ENCODE assay signal across 10 cellular contexts in the genomic region with DNA sequence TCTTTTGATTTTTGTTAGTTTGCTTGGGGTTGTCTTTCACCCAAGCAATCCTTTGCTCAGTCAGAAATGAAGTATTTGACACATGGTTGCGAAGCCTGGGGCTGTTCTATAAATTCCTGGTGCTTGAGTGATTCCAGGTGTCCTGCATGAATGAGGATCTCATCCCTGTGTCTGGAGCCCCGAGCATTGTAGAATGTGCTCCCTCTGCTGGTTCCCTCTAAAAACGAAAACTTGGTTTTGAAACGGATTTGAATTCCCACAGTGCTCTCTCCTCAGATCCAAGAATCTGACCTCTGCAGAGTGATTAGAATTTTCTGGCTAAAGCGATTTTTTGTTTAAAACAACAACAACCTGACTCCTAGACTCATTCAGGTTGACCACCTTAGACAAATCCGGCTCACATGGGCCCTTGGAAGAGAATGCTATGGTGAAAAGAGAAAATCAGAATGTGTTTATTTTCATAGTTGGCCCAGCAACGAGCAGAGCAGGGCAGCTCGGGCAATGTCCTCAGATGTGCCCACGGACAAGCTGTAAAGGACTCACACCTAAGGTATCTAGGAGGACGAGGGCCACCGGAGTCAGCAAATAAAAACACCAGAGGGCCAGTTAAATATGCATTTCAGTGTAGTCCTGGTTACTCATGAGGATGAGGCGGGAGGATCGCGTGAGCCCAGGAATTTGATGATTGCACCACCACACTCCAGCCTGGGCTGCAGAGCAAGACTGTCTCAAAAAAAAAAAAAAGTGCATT. TPM values are rescaled to one million over a fixed set of nuclear protein-coding genes. Genes with fewer than 3 reads are reported as not detected.
A peak's percentile ranks its signal among the peaks of the same experiment; 100 is the strongest.
DNase-seq lines count a peak whose midpoint lies in the region; ATAC-seq, FAIRE-seq and TF ChIP-seq lines count a peak whose summit lies in the region.
"Had no signal": no experiment of that assay in that cellular context is flagged by ENCODE, and none has a peak within 500 bp of the region (broad histone marks: within the 10 kb centered on the region; RNA-seq: fewer than 3 reads in every experiment).

No MANE protein-coding gene starts in this region.

- FAIRE-seq in RCC 7860 (lab: Jason Lieb, UNC) (peak; percentile 22), endometrium (lab: Jason Lieb, UNC) (peak; percentile 90)
- FAIRE-seq: colon had no signal

- peak overlapping the region in 1 of 2 experiments; percentile 61 for H3K4me3 ChIP-seq in mesenchymal stem cell (ENCODE audit: insufficient read depth in 1 of 2, low read depth in 1 of 2, low read length in 2 of 2)
- H3K4me3 ChIP-seq in uterus: no peak overlapping the region

- DNase-seq in NCI-H1417 (lab: John Stamatoyannopoulos, UW): peak; percentile 24 to 75 (median 64)
- DNase-seq in NCI-H1417 treated with DMSO at 0.1 percent for 48 hours (lab: John Stamatoyannopoulos, UW): no peak
- peak; percentile 94 for DNase-seq in HT-29 (ENCODE audit: low spot score)
- DNase-seq in RCC 7860 (ENCODE audit: low spot score): peak; percentile 46
- DNase-seq in mesenchymal stem cell: peak; percentile 92
- DNase-seq in uterus: peak; percentile 55 to 71

- H3K9me3 ChIP-seq in mesenchymal stem cell (ENCODE audit: control insufficient read depth, low read length) (no peaks in the 10 kb centered on the region), uterus (no peaks in the 10 kb centered on the region)

- no peak for TF ChIP-seq POLR2A in uterus (IDR thresholded peaks at IDR 0.05)

- no peak overlapping the region for H2BK15ac ChIP-seq in mesenchymal stem cell (ENCODE audit: low read depth, poor library complexity, severe bottlenecking)

- H3K14ac ChIP-seq in mesenchymal stem cell (ENCODE audit: low read length in 2 of 2): no peak overlapping the region

- peak overlapping the region in 1 of 2 experiments; percentile 89 for H3K18ac ChIP-seq in mesenchymal stem cell (ENCODE audit: low read depth in 1 of 2, low read length in 2 of 2)

- no peak overlapping the region for H2BK5ac ChIP-seq in mesenchymal stem cell (ENCODE audit: low read depth, low read length, poor library complexity, severe bottlenecking)

- peak overlapping the region; percentile 54 for H3K4me2 ChIP-seq in mesenchymal stem cell (ENCODE audit: low read length, poor library complexity, severe bottlenecking)

- no peak overlapping the region for H3K4ac ChIP-seq in mesenchymal stem cell (ENCODE audit: low read depth in 1 of 2, low read length in 2 of 2)

- H3K9ac ChIP-seq in mesenchymal stem cell (ENCODE audit: low read length): peak overlapping the region; percentile 91

- no peak overlapping the region for H2AFZ ChIP-seq in mesenchymal stem cell (ENCODE audit: low read depth, low read length)

- no peak overlapping the region for H2AK5ac ChIP-seq in mesenchymal stem cell (ENCODE audit: low read length, severe bottlenecking)

- H2BK120ac ChIP-seq in mesenchymal stem cell (ENCODE audit: low read depth, low read length): no peak overlapping the region

- WGBS in mesenchymal stem cell: 11% methylated on average over 14 of the region's 14 CpGs

- H3K27me3 ChIP-seq in mesenchymal stem cell (ENCODE audit: control insufficient read depth in 1 of 2, insufficient read depth in 1 of 2, low read length in 2 of 2): peaks cover 0 to 3% of the 10 kb centered on the region in 2 experiments
- no peaks in the 10 kb centered on the region for H3K27me3 ChIP-seq in uterus

- no peak overlapping the region for H4K8ac ChIP-seq in mesenchymal stem cell (ENCODE audit: low read length)

- H3K23ac ChIP-seq in mesenchymal stem cell (ENCODE audit: low read length in 2 of 2): no peak overlapping the region

- no peak overlapping the region for H2BK12ac ChIP-seq in mesenchymal stem cell (ENCODE audit: low read length in 2 of 2)

- no peaks in the 10 kb centered on the region for H3K79me1 ChIP-seq in mesenchymal stem cell (replicated peaks; ENCODE audit: low read length, poor library complexity, severe bottlenecking)

- no peaks in the 10 kb centered on the region for H3K36me3 ChIP-seq in mesenchymal stem cell (ENCODE audit: control insufficient read depth in 1 of 2, insufficient read depth in 2 of 2, low read depth in 1 of 2, low read length in 2 of 2)
- no peaks in the 10 kb centered on the region for H3K36me3 ChIP-seq in uterus

- peaks cover 6% of the 10 kb centered on the region for H3K4me1 ChIP-seq in mesenchymal stem cell (ENCODE audit: control insufficient read depth, insufficient read depth, low read depth, low read length)
- no peaks in the 10 kb centered on the region for H3K4me1 ChIP-seq in uterus

- no peak overlapping the region for H4K91ac ChIP-seq in mesenchymal stem cell (ENCODE audit: low read length)

- H3K27ac ChIP-seq in mesenchymal stem cell (ENCODE audit: low read length, poor library complexity, severe bottlenecking) (peak overlapping the region; percentile 35), uterus (peak overlapping the region; percentile 77 to 81)

- ATAC-seq in GM18873 (IDR thresholded peaks at IDR 0.05; ENCODE audit: low FRiP score, unreplicated experiment): no peak

- TF ChIP-seq CTCF in uterus (IDR thresholded peaks at IDR 0.05): peak; percentile 46 to 60 (median 52)

- intact Hi-C loops in uterus (cut with DNase I; ENCODE audit: low total_unique reads): no loop called here

RNA-seq across cellular contexts. Expression of gene ATP12A, which starts 8.7 kb away (rescaled TPM):
- total RNA-seq in HT-29 (2014; rRNA removed; shearing (Covaris generic)): not detected in 2 replicates
- not detected for polyA plus RNA-seq in mesenchymal stem cell (2013, experiment 1 of 2)
- not detected for polyA plus RNA-seq in mesenchymal stem cell (2013, experiment 2 of 2)
- total RNA-seq in uterus: not detected
- polyA plus RNA-seq: CD8-positive, alpha-beta memory T cell had no signal
